Comparison of ENCODE assay signal across 23 cellular contexts in the genomic region with DNA sequence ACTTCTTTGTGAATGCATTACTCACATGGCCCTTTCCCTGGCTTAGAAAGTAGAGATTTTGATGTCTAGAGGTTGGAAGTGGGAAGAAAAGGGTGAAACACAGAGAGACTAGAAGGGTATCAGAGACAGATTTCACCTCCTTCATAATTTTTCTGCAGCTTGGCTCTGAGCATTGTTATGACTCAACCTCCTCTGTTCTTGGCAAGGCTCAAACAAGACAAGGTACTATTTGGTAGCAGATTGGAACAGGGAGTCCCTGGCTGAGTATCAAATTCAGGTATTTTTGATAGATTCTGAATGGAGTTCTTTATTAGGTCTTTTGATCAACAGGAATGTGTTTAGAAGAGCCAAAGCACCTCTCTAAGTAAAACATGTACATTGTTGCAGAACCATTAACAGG.
"Had no signal": no experiment of that assay in that cellular context is flagged by ENCODE, and none has a peak within 500 bp of the region (broad histone marks: within the 10 kb centered on the region; RNA-seq: fewer than 3 reads in every experiment).

No MANE protein-coding gene starts in this region.

- H3K27me3 ChIP-seq: suprapubic skin, tibial artery, upper lobe of left lung, uterus had no signal

- DNase-seq: cortex of kidney; dorsolateral prefrontal cortex; effector CD8-positive, alpha-beta T cell; gastrocnemius medialis; glutamatergic neuron; islet precursor cell; left ventricle myocardium inferior; lower lobe of right lung; mesenchymal stem cell; midbrain; occipital lobe; sigmoid colon; stimulated activated CD4-positive, alpha-beta T cell treated with anti-CD3 and anti-CD28 coated beads, Interleukin-12 subunit alpha, Interleukin-12 subunit beta, amount 100 ng/mL, for 4 hours; stimulated activated naive CD8-positive, alpha-beta T cell treated with anti-CD3 and anti-CD28 coated beads, Interleukin-15, Interleukin-2, amounts not matched to agents 100 U/mL and 50 U/mL, for 24 hours; tibial artery; upper lobe of left lung; uterus had no signal

- H3K9me3 ChIP-seq: gastrocnemius medialis, left ventricle myocardium inferior, lower lobe of right lung, right atrium auricular region, sigmoid colon, suprapubic skin, tibial artery, upper lobe of left lung, uterus had no signal

- ATAC-seq: esophagus mucosa; gastrocnemius medialis; lower lobe of right lung; natural killer cell treated with Interleukin-12 subunit alpha and Interleukin-12 subunit beta and Interleukin-15 and Interleukin-18, amount 100 ng/mL, for 72 hours; stimulated activated effector memory CD8-positive, alpha-beta T cell treated with anti-CD3 and anti-CD28 coated beads, Interleukin-12 subunit alpha, Interleukin-12 subunit beta, amount 100 ng/mL, for 72 hours; stimulated activated naive CD8-positive, alpha-beta T cell treated with anti-CD3 and anti-CD28 coated beads, Interleukin-15, Interleukin-2, amounts not matched to agents 100 U/mL and 50 U/mL, for 24 hours had no signal

- H3K4me3 ChIP-seq: dorsolateral prefrontal cortex, gastrocnemius medialis, left ventricle myocardium inferior, lower lobe of right lung, right atrium auricular region, sigmoid colon, skin epidermis, suprapubic skin, tibial artery, upper lobe of left lung, uterus had no signal

- H3K4me1 ChIP-seq: gastrocnemius medialis, left ventricle myocardium inferior, lower lobe of right lung, right atrium auricular region, sigmoid colon, tibial artery, upper lobe of left lung, uterus had no signal

- H3K36me3 ChIP-seq: gastrocnemius medialis, left ventricle myocardium inferior, lower lobe of right lung, right atrium auricular region, sigmoid colon, suprapubic skin, tibial artery, upper lobe of left lung, uterus had no signal

- H3K27ac ChIP-seq: dorsolateral prefrontal cortex, gastrocnemius medialis, left ventricle myocardium inferior, lower lobe of right lung, right atrium auricular region, sigmoid colon, skin epidermis, suprapubic skin, tibial artery, upper lobe of left lung, uterus had no signal
